ENCODE assay signal across 8 cellular contexts in genomic region chr17:82022981-82023446, GRCh38.
DNase-seq lines count a peak whose midpoint lies in the region; ATAC-seq lines count a peak whose summit lies in the region.

TSS of gene LRRC45 (plus strand) at chr17:82023305. CDS start at chr17:82023644, 339 bp downstream.

- peak within 1 kb of the TSS; percentile 66 to 99 (median 79) for H3K4me3 ChIP-seq in skin epidermis

- ATAC-seq in GM19025 (IDR thresholded peaks at IDR 0.05; ENCODE audit: low read depth, unreplicated experiment) (peak; percentile 89), HG03354 (IDR thresholded peaks at IDR 0.05; ENCODE audit: poor library complexity, severe bottlenecking, unreplicated experiment) (peak; percentile 89)

- H3K27ac ChIP-seq in caudate nucleus (ENCODE audit: low read depth, low read length): no peak within 1 kb of the TSS
- H3K27ac ChIP-seq in skin epidermis: peak within 1 kb of the TSS; percentile 40 to 87 (median 77)

- DNase-seq in AG08395 (ENCODE audit: low spot score) (peak; percentile 99), NCI-H446 (lab: John Stamatoyannopoulos, UW) (peak; percentile 99 to 100), caudate nucleus (lab: John Stamatoyannopoulos, UW) (peak; percentile 92 to 100 (median 100)), iPS-NIHi11 (ENCODE audit: low spot score) (peak; percentile 95)
- DNase-seq in activated CD4-positive, CD25-positive, alpha-beta regulatory T cell (lab: John Stamatoyannopoulos, UW): peak; percentile 99 to 100 (median 100)
